12 cellular contexts compared by ENCODE assay signal in genomic region chr12:30827406-30828055, GRCh38.
A peak's percentile ranks its signal among the peaks of the same experiment; 100 is the strongest.
DNase-seq lines count a peak whose midpoint lies in the region; TF ChIP-seq lines count a peak whose summit lies in the region.
"Had no signal": no experiment of that assay in that cellular context is flagged by ENCODE, and none has a peak within 500 bp of the region (broad histone marks: within the 10 kb centered on the region; RNA-seq: fewer than 3 reads in every experiment).

No MANE protein-coding gene starts in this region.

- H3K4me3 Mint-ChIP-seq in progenitor cell of endocrine pancreas (ENCODE audit: low read depth): no peak overlapping the region
- H3K4me3 Mint-ChIP-seq in chondrocyte (ENCODE audit: unreplicated experiment): no peak overlapping the region

- H3K4me1 Mint-ChIP-seq in progenitor cell of endocrine pancreas (ENCODE audit: low read depth) (peaks cover 7% of the 10 kb centered on the region), chondrocyte (ENCODE audit: low read depth) (no peaks in the 10 kb centered on the region)

- H3K36me3 Mint-ChIP-seq in progenitor cell of endocrine pancreas (ENCODE audit: insufficient read depth): no peaks in the 10 kb centered on the region
- peaks cover 1% of the 10 kb centered on the region for H3K36me3 Mint-ChIP-seq in chondrocyte (ENCODE audit: low read depth)
- H3K36me3 Mint-ChIP-seq: CD8-positive, alpha-beta memory T cell had no signal

- DNase-seq in DMS 273 (lab: John Stamatoyannopoulos, UW; ENCODE audit: unreplicated experiment) (peak; percentile 26), DMS 273 treated with DMSO at 0.1 percent for 48 hours (lab: John Stamatoyannopoulos, UW) (no peak), NCI-H69 (lab: John Stamatoyannopoulos, UW) (peak; percentile 69), islet precursor cell (peak; percentile 31), progenitor cell of endocrine pancreas (ENCODE audit: low spot score, unreplicated experiment) (peak; percentile 7), chondrocyte (ENCODE audit: low spot score) (no peak), DMS153 treated with DMSO at 0.1 percent for 48 hours (lab: John Stamatoyannopoulos, UW; ENCODE audit: unreplicated experiment) (no peak), NCI-H1436 treated with DMSO at 0.1 percent for 48 hours (lab: John Stamatoyannopoulos, UW) (no peak)
- DNase-seq: CD8-positive, alpha-beta memory T cell; DMS79 treated with DMSO at 0.1 percent for 48 hours; EL; GM23248 had no signal

- TF ChIP-seq CTCF in progenitor cell of endocrine pancreas (IDR thresholded peaks at IDR 0.05; ENCODE audit: unreplicated experiment) (no peak), chondrocyte (IDR thresholded peaks at IDR 0.05) (no peak)

- no peak overlapping the region for H3K27ac Mint-ChIP-seq in progenitor cell of endocrine pancreas
- H3K27ac Mint-ChIP-seq in chondrocyte (ENCODE audit: unreplicated experiment): no peak overlapping the region
- H3K27ac Mint-ChIP-seq: CD8-positive, alpha-beta memory T cell had no signal

- peaks cover 27% of the 10 kb centered on the region for H3K27me3 Mint-ChIP-seq in progenitor cell of endocrine pancreas
- peaks cover 17% of the 10 kb centered on the region for H3K27me3 Mint-ChIP-seq in chondrocyte (ENCODE audit: low read depth)

- H3K9me3 Mint-ChIP-seq in progenitor cell of endocrine pancreas (ENCODE audit: low read depth) (peaks cover 3% of the 10 kb centered on the region), chondrocyte (ENCODE audit: low read depth) (peaks cover 2% of the 10 kb centered on the region)
- H3K9me3 Mint-ChIP-seq: CD8-positive, alpha-beta memory T cell had no signal

Comparison
In these comparisons a context has a peak if more than half of its experiments do, and no peak if none do; other contexts are left out.
1. DNase-seq: peak in DMS 273 (single experiment), NCI-H69 (single experiment), islet precursor cell (single experiment) and progenitor cell of endocrine pancreas (single experiment); none in DMS 273 treated with DMSO at 0.1 percent for 48 hours (single experiment), chondrocyte (single experiment), DMS153 treated with DMSO at 0.1 percent for 48 hours (single experiment) and NCI-H1436 treated with DMSO at 0.1 percent for 48 hours (single experiment).